ENCODE assay signal across 1 cellular context in genomic region chr10:4059471-4060138, GRCh38.
TF ChIP-seq lines count a peak whose summit lies in the region.

No MANE protein-coding gene starts in this region.

TF ChIP-seq in H1, 55 proteins besides CTCF, POLR2A, EP300 and RAD21:
- TF ChIP-seq E2F6 (IDR thresholded peaks at IDR 0.05) (no peak), SP4 (IDR thresholded peaks at IDR 0.05; ENCODE audit: low read length) (no peak), SUZ12 (IDR thresholded peaks at IDR 0.05; ENCODE audit: low read length) (no peak), TEAD4 (IDR thresholded peaks at IDR 0.05; ENCODE audit: low read depth, low read length) (no peak), MAX (IDR thresholded peaks at IDR 0.05) (no peak), CREB1 (IDR thresholded peaks at IDR 0.05) (no peak), ATF2 (IDR thresholded peaks at IDR 0.05; ENCODE audit: low read length) (no peak), SAP30 (IDR thresholded peaks at IDR 0.05; ENCODE audit: insufficient read depth, insufficient replicate concordance, low read length) (no peak)
